ENCODE assay signal across 8 cellular contexts in genomic region chr5:177426566-177427210, GRCh38. TPM values are rescaled to one million over a fixed set of nuclear protein-coding genes. Genes with fewer than 3 reads are reported as not detected.
A peak's percentile ranks its signal among the peaks of the same experiment; 100 is the strongest.
DNase-seq lines count a peak whose midpoint lies in the region; ATAC-seq and TF ChIP-seq lines count a peak whose summit lies in the region.

GRK6 (plus strand) TSS chr5:177426676; CDS start chr5:177426846, 170 bp downstream.

- H3K4me3 ChIP-seq in CD4-positive, alpha-beta memory T cell (ENCODE audit: low read length in 2 of 2) = peak within 1 kb of the TSS; percentile 74 to 87
- H3K4me3 ChIP-seq in choroid plexus epithelial cell (ENCODE audit: low read depth, low read length) (peak within 1 kb of the TSS; percentile 81), left lung (peak within 1 kb of the TSS; percentile 74 to 91)

- H3K9me3 ChIP-seq in CD4-positive, alpha-beta memory T cell (ENCODE audit: control insufficient read depth in 1 of 2, low read length in 2 of 2) = no peaks in the 10 kb centered on the region
- no peaks in the 10 kb centered on the region for H3K9me3 ChIP-seq in left lung

- H3K4me1 Mint-ChIP-seq in CD4-positive, alpha-beta memory T cell = peaks cover 36 to 72% (median 50%) of the 10 kb centered on the region in 4 donors
- H3K4me1 Mint-ChIP-seq in WTC11 = peaks cover 18% of the 10 kb centered on the region
- peaks cover 58% of the 10 kb centered on the region for H3K4me1 Mint-ChIP-seq in stimulated activated memory B cell treated with anti-CD40 and anti-IgM and Interleukin-4, amounts not matched to agents 10 μg/mL and 1 μg/mL and 100 μg/mL, for 72 hours

- intact Hi-C loops in CD4-positive, alpha-beta memory T cell (cut with micrococcal nuclease) = loop anchor here (1.0 kb wide), 7 partner anchors 8 to 71 kb away; partner anchors contain the start of genes PDLIM7, PRR7 and RGS14
- intact Hi-C loops in left lung (cut with DNase I) = no loop called here

- peaks cover 0 to 5% (median 0%) of the 10 kb centered on the region in 8 donors for H3K9me3 Mint-ChIP-seq in CD4-positive, alpha-beta memory T cell
- no peaks in the 10 kb centered on the region for H3K9me3 Mint-ChIP-seq in WTC11
- no peaks in the 10 kb centered on the region for H3K9me3 Mint-ChIP-seq in stimulated activated memory B cell treated with anti-CD40 and anti-IgM and Interleukin-4, amounts not matched to agents 10 μg/mL and 1 μg/mL and 100 μg/mL, for 72 hours

- H3K4me3 Mint-ChIP-seq in CD4-positive, alpha-beta memory T cell = peak within 1 kb of the TSS; percentile 89 to 97 (median 96)
- peak within 1 kb of the TSS; percentile 84 for H3K4me3 Mint-ChIP-seq in WTC11
- peak within 1 kb of the TSS; percentile 92 for H3K4me3 Mint-ChIP-seq in stimulated activated memory B cell treated with anti-CD40 and anti-IgM and Interleukin-4, amounts not matched to agents 10 μg/mL and 1 μg/mL and 100 μg/mL, for 72 hours

- H3K27me3 ChIP-seq in CD4-positive, alpha-beta memory T cell (ENCODE audit: insufficient read depth, low read length) = no peaks in the 10 kb centered on the region
- no peaks in the 10 kb centered on the region for H3K27me3 ChIP-seq in left lung

- peak within 1 kb of the TSS; percentile 87 for H3K27ac ChIP-seq in CD4-positive, alpha-beta memory T cell (ENCODE audit: low read depth, low read length)
- H3K27ac ChIP-seq in left lung = peak within 1 kb of the TSS; percentile 93 to 96

- peak within 1 kb of the TSS; percentile 91 to 99 (median 99) for H3K27ac Mint-ChIP-seq in CD4-positive, alpha-beta memory T cell
- H3K27ac Mint-ChIP-seq in WTC11 = peak within 1 kb of the TSS; percentile 98
- H3K27ac Mint-ChIP-seq in stimulated activated memory B cell treated with anti-CD40 and anti-IgM and Interleukin-4, amounts not matched to agents 10 μg/mL and 1 μg/mL and 100 μg/mL, for 72 hours = peak within 1 kb of the TSS; percentile 71

- peaks cover 59% of the 10 kb centered on the region for H3K4me1 ChIP-seq in CD4-positive, alpha-beta memory T cell (ENCODE audit: insufficient read depth, low read length)
- peaks cover 12 to 56% of the 10 kb centered on the region in 2 donors for H3K4me1 ChIP-seq in left lung

- peaks cover 17% of the 10 kb centered on the region for H3K36me3 ChIP-seq in CD4-positive, alpha-beta memory T cell (ENCODE audit: insufficient read depth, low read length)
- H3K36me3 ChIP-seq in left lung = peaks cover 0 to 14% of the 10 kb centered on the region in 2 donors

- peak; percentile 5 for ATAC-seq in GM19463 (IDR thresholded peaks at IDR 0.05; ENCODE audit: unreplicated experiment)
- no peak for ATAC-seq in WTC11
- ATAC-seq in left lung = no peak
- ATAC-seq in stimulated activated memory B cell treated with anti-CD40 and anti-IgM and Interleukin-4, amounts not matched to agents 10 μg/mL and 1 μg/mL and 100 μg/mL, for 72 hours = peak; percentile 6

- TF ChIP-seq CTCF in WTC11 (IDR thresholded peaks at IDR 0.05) = no peak
- TF ChIP-seq CTCF in choroid plexus epithelial cell (conservative IDR thresholded peaks at IDR 0.05; ENCODE audit: low read depth, low read length) = no peak
- TF ChIP-seq CTCF in left lung (IDR thresholded peaks at IDR 0.05) = no peak

- CTCF ChIA-PET in CD4-positive, alpha-beta memory T cell (lab: Charles Lee; ENCODE audit: partially characterized antibody) = interaction anchor here (1.7 to 14.2 kb wide), 5 partner anchors 10 to 37 kb away, joined by 6 to 307 read pairs (median 108); partner anchors contain the start of genes F12, PFN3 and PRR7
- CTCF ChIA-PET in WTC11 (lab: Charles Lee) = interaction anchor here (0.6 to 9.4 kb wide), 26 partner anchors 10 to 754 kb away, joined by 3 to 95 read pairs (median 6); partner anchors contain the start of gene PFN3

- DNase-seq in CD4-positive, alpha-beta memory T cell = peak; percentile 73 to 79 (median 77)
- peak; percentile 55 for DNase-seq in HT-29 (ENCODE audit: low spot score)
- DNase-seq in WTC11 (ENCODE audit: low spot score) = peak; percentile 44
- no peak for DNase-seq in choroid plexus epithelial cell (ENCODE audit: low read depth)
- peak; percentile 65 to 90 for DNase-seq in left lung
- DNase-seq in NCI-H446 (lab: John Stamatoyannopoulos, UW) = no peak

- no peaks in the 10 kb centered on the region for H3K27me3 Mint-ChIP-seq in CD4-positive, alpha-beta memory T cell
- H3K27me3 Mint-ChIP-seq in WTC11 (ENCODE audit: low read depth) = peaks cover 5% of the 10 kb centered on the region
- H3K27me3 Mint-ChIP-seq in stimulated activated memory B cell treated with anti-CD40 and anti-IgM and Interleukin-4, amounts not matched to agents 10 μg/mL and 1 μg/mL and 100 μg/mL, for 72 hours = no peaks in the 10 kb centered on the region

- POLR2A ChIA-PET in CD4-positive, alpha-beta memory T cell (lab: Charles Lee; ENCODE audit: partially characterized antibody) = interaction anchor here (0.5 to 14.3 kb wide), 22 partner anchors 6 to 889 kb away, joined by 3 to 1171 read pairs (median 6); partner anchors contain the start of genes F12, LMAN2, PDLIM7 and PRR7
- POLR2A ChIA-PET in WTC11 (lab: Charles Lee) = interaction anchor here (0.5 to 2.2 kb wide), 19 partner anchors 11 to 129 kb away, joined by 3 to 19 read pairs (median 4); partner anchors contain the start of genes MXD3, PDLIM7, PRR7 and RGS14

- peaks cover 17 to 35% of the 10 kb centered on the region in 2 donors for H3K36me3 Mint-ChIP-seq in CD4-positive, alpha-beta memory T cell
- no peaks in the 10 kb centered on the region; the same call in 1 of the 2 replicates for H3K36me3 Mint-ChIP-seq in WTC11
- H3K36me3 Mint-ChIP-seq in stimulated activated memory B cell treated with anti-CD40 and anti-IgM and Interleukin-4, amounts not matched to agents 10 μg/mL and 1 μg/mL and 100 μg/mL, for 72 hours = peaks cover 5% of the 10 kb centered on the region

TF ChIP-seq in WTC11, 78 proteins besides CTCF, POLR2A, EP300 and RAD21 (continues in another document):
- TF ChIP-seq MAX (CRISPR knock-in tag; IDR thresholded peaks at IDR 0.05) = 0 out of 2 replicates have a peak, but pooled peaks have one; percentile 38
- TF ChIP-seq E2F1 (CRISPR knock-in tag; IDR thresholded peaks at IDR 0.05) = no peak
- peak; percentile 62; the same call in 1 of the 2 replicates for TF ChIP-seq FOXP1 (CRISPR knock-in tag; IDR thresholded peaks at IDR 0.05; ENCODE audit: borderline replicate concordance)
- peak; percentile 27; the same call in 1 of the 2 replicates for TF ChIP-seq MYBL2 (CRISPR knock-in tag; IDR thresholded peaks at IDR 0.05)
- peak; percentile 54; the same call in 1 of the 2 replicates for TF ChIP-seq HMGXB4 (CRISPR knock-in tag; IDR thresholded peaks at IDR 0.05)

RNA-seq across cellular contexts. Expression of gene GRK6, which starts in this region (rescaled TPM):
- total RNA-seq in CD4-positive, alpha-beta memory T cell = 100 to 1,000 TPM; 189 to 191 TPM
- polyA plus RNA-seq in CD4-positive, alpha-beta memory T cell = 100 to 1,000 TPM in 1 of 2 donors, 10 to 100 TPM in 1; 72.4 to 203 TPM
- 87.7 and 94.2 TPM in 2 replicates for total RNA-seq in HT-29 (2014; rRNA removed; shearing (Covaris generic))
- total RNA-seq in WTC11 (2021) (60.7 to 69.2 TPM (median 61.7 TPM) in 3 replicates), left lung (10 to 100 TPM; 32.3 to 57.1 TPM)

Comparison
In these comparisons a context has a peak if more than half of its experiments do, and no peak if none do; other contexts are left out.
1. DNase-seq: peak in CD4-positive, alpha-beta memory T cell (5 of 5), HT-29 (single experiment), WTC11 (single experiment) and left lung (2 of 2); none in choroid plexus epithelial cell (single experiment) and NCI-H446 (0 of 2).
2. ATAC-seq: peak in GM19463 (single experiment) and stimulated activated memory B cell treated with anti-CD40 and anti-IgM and Interleukin-4, amounts not matched to agents 10 μg/mL and 1 μg/mL and 100 μg/mL, for 72 hours (single experiment); none in WTC11 (single experiment) and left lung (single experiment).
3. Peak in every context shown above with its lines, with median percentiles within 50 percentile points of each other: H3K4me3 ChIP-seq, H3K27ac Mint-ChIP-seq and H3K4me3 Mint-ChIP-seq.